ENCODE assay signal across 33 cellular contexts in genomic region chr9:92077868-92078267, GRCh38. TPM values are rescaled to one million over a fixed set of nuclear protein-coding genes. Genes with fewer than 3 reads are reported as not detected.
DNase-seq lines count a peak whose midpoint lies in the region; ATAC-seq, FAIRE-seq and TF ChIP-seq lines count a peak whose summit lies in the region.
"Had no signal": no experiment of that assay in that cellular context is flagged by ENCODE, and none has a peak within 500 bp of the region (broad histone marks: within the 10 kb centered on the region; RNA-seq: fewer than 3 reads in every experiment).

No MANE protein-coding gene starts in this region.

- no peak for TF ChIP-seq EP300 in K562 (IDR thresholded peaks at IDR 0.05; ENCODE audit: low read length)

- H3K27ac ChIP-seq in HEK293 (ENCODE audit: extremely low read depth, low read depth, low read length) (no peak overlapping the region), K562 (ENCODE audit: extremely low read depth, low read depth, low read length) (no peak overlapping the region)
- H3K27ac ChIP-seq: 22Rv1; A549; BLaER1; BLaER1 treated with 17β-estradiol and CSF1 and Interleukin-3, amounts not matched to agents 10 nM and 100 nM; C4-2B had no signal

- no peak for TF ChIP-seq POLR2A in K562 (conservative IDR thresholded peaks at IDR 0.05)

- no peak overlapping the region for H3K4me2 ChIP-seq in K562 (ENCODE audit: insufficient read depth, low read length)
- H3K4me2 ChIP-seq: A549; BLaER1; BLaER1 treated with 17β-estradiol and CSF1 and Interleukin-3, amounts not matched to agents 10 nM and 100 nM had no signal

- DNase-seq in K562 (ENCODE audit: extremely low read depth in 1 of 4, low spot score in 3 of 4) (no peak), left kidney (ENCODE audit: low read depth, low spot score) (peak; percentile 79), NCI-H524 treated with DMSO at 0.1 percent for 48 hours (lab: John Stamatoyannopoulos, UW) (no peak), cortex of kidney (lab: John Stamatoyannopoulos, UW) (no peak)
- no peak for DNase-seq in activated CD4-positive, alpha-beta T cell treated with anti-CD3 and anti-CD28 coated beads for 48 hours
- DNase-seq: 8988T; ACHN; AML-193; BE2C; C1 segment of cervical spinal cord; Caco-2; Calu3; CD4-positive, alpha-beta memory T cell; CD4-positive, alpha-beta T cell; CD4-positive, CD25-positive, alpha-beta regulatory T cell; CD8-positive, alpha-beta memory T cell; CD8-positive, alpha-beta T cell; COR-L47; DMS 273 treated with DMSO at 0.1 percent for 48 hours; DMS153; DMS53; DMS79; DMS79 treated with DMSO at 0.1 percent for 48 hours; DND-41; EL had no signal

- 88% methylated on average over 1 of the region's 1 CpG for WGBS in K562 (ENCODE audit: insufficient coverage, low coverage, missing lambda C conversion rate)

- peaks cover 0 to 63% of the 10 kb centered on the region in 2 experiments; a peak in 2 of 3 replicates for H3K36me3 ChIP-seq in HEK293 (ENCODE audit: control insufficient read depth in 2 of 2, insufficient read depth in 1 of 2, low read length in 2 of 2)
- peaks cover 67% of the 10 kb centered on the region; the same call in 2 of the 3 replicates for H3K36me3 ChIP-seq in K562 (ENCODE audit: control insufficient read depth, insufficient read depth, low read length)

- H3K9me1 ChIP-seq in K562 (ENCODE audit: control insufficient read depth, insufficient read depth, low read length): peaks cover 4% of the 10 kb centered on the region

- in situ Hi-C loops in K562 (cut with MboI): no loop called here

- H3K4me1 ChIP-seq in HEK293 (ENCODE audit: control insufficient read depth, insufficient read depth, low read length) (no peaks in the 10 kb centered on the region), K562 (replicated peaks in 1 of 2; ENCODE audit: control insufficient read depth in 2 of 2, insufficient read depth in 2 of 2, low read length in 2 of 2) (no peaks in the 10 kb centered on the region)
- H3K4me1 ChIP-seq: A549; BE2C; BLaER1; BLaER1 treated with 17β-estradiol and CSF1 and Interleukin-3, amounts not matched to agents 10 nM and 100 nM; Caco-2 had no signal

- H3K9me3 ChIP-seq in HEK293 (ENCODE audit: control insufficient read depth, insufficient read depth, low read depth, low read length) (no peaks in the 10 kb centered on the region), K562 (replicated peaks; ENCODE audit: control insufficient read depth, insufficient read depth, low read depth, low read length) (no peaks in the 10 kb centered on the region)
- H3K9me3 ChIP-seq: A549; BE2C; BLaER1; BLaER1 treated with 17β-estradiol and CSF1 and Interleukin-3, amounts not matched to agents 10 nM and 100 nM; Caco-2 had no signal

- ATAC-seq in K562: no peak
- ATAC-seq: A549; CD8-positive, alpha-beta T cell had no signal

- CTCF ChIA-PET in HEK293 (lab: Yijun Ruan, JAX) (no interaction called here), K562 (lab: Yijun Ruan, JAX; ENCODE audit: low intra/inter-chr PET ratio) (no interaction called here)

- no peak for TF ChIP-seq RAD21 in K562 (CRISPR knock-in tag; conservative IDR thresholded peaks at IDR 0.05 in 1 of 2, IDR thresholded peaks at IDR 0.05 in 1 of 2)

- TF ChIP-seq CTCF in HEK293 (tag by site-specific recombination; IDR thresholded peaks at IDR 0.05) (no peak), K562 (IDR thresholded peaks at IDR 0.05 in 2 of 3, conservative IDR thresholded peaks at IDR 0.05 in 1 of 3; ENCODE audit: insufficient read depth in 2 of 3, low read depth in 1 of 3, low read length in 3 of 3) (no peak)

- H3K27me3 ChIP-seq in K562 (ENCODE audit: control insufficient read depth in 2 of 2, insufficient read depth in 2 of 2, low read length in 2 of 2): no peaks in the 10 kb centered on the region
- H3K27me3 ChIP-seq: BE2C; BLaER1; BLaER1 treated with 17β-estradiol and CSF1 and Interleukin-3, amounts not matched to agents 10 nM and 100 nM had no signal

- H3K4me3 ChIP-seq in HEK293 (ENCODE audit: low read depth, low read length) (no peak overlapping the region), K562 (no peak overlapping the region)
- H3K4me3 ChIP-seq: A549; BLaER1; BLaER1 treated with 17β-estradiol and CSF1 and Interleukin-3, amounts not matched to agents 10 nM and 100 nM had no signal

- no peak overlapping the region for H3K9ac ChIP-seq in K562 (ENCODE audit: insufficient read depth in 1 of 2, low read depth in 2 of 2, low read length in 2 of 2)
- H3K9ac ChIP-seq: BLaER1; BLaER1 treated with 17β-estradiol and CSF1 and Interleukin-3, amounts not matched to agents 10 nM and 100 nM had no signal

- intact Hi-C loops in K562 (cut with micrococcal nuclease): no loop called here

- no peak overlapping the region for H2AFZ ChIP-seq in K562 (ENCODE audit: low read depth, low read length)

- POLR2A ChIA-PET in HEK293 (lab: Yijun Ruan, JAX) (interaction anchor here (1.3 kb wide), 1 partner anchor 22 kb away, joined by 3 read pairs; no protein-coding TSS in a partner anchor), K562 (lab: Yijun Ruan, JAX) (no interaction called here)

- no peaks in the 10 kb centered on the region for H4K20me1 ChIP-seq in K562 (replicated peaks; ENCODE audit: control insufficient read depth, insufficient read depth, low read length)
- H4K20me1 ChIP-seq: BLaER1 had no signal

- FAIRE-seq in K562 (lab: Jason Lieb, UNC): no peak
- FAIRE-seq: A204.1, A549, D721Med had no signal

- H3K79me2 ChIP-seq in K562 (ENCODE audit: control insufficient read depth, insufficient read depth, low read length): peaks cover 3% of the 10 kb centered on the region; the same call in 2 of the 3 replicates

- no TSS peak for BruUV-seq in K562 (replicated peaks; lab: Mats Ljungman, UMichigan)

TF ChIP-seq in HEK293, 187 proteins besides CTCF, POLR2A, EP300 and RAD21:
- no peak for TF ChIP-seq MYNN (tag by site-specific recombination; IDR thresholded peaks at IDR 0.05; ENCODE audit: borderline replicate concordance)
- peak; percentile 76 for TF ChIP-seq EGR2 (tag by site-specific recombination; IDR thresholded peaks at IDR 0.05; ENCODE audit: low read depth)

TF ChIP-seq in K562, 482 proteins besides CTCF, POLR2A, EP300 and RAD21:
- TF ChIP-seq MAFG (tag; conservative IDR thresholded peaks at IDR 0.05) (0 out of 2 replicates have a peak, but pooled peaks have one; percentile 14), ZBTB2 (IDR thresholded peaks at IDR 0.05) (no peak), C11orf30 (IDR thresholded peaks at IDR 0.05; ENCODE audit: low read depth) (peak; percentile 50), ZNF316 (IDR thresholded peaks at IDR 0.05) (peak; percentile 54), CXXC5 (CRISPR knock-in tag; IDR thresholded peaks at IDR 0.05) (no peak)

RNA-seq across cellular contexts. Expression of gene SPTLC1, which starts 37.3 kb away (rescaled TPM):
- 120 and 200 TPM in 2 replicates for total RNA-seq in K562 (2011; cell fraction: chromatin; rRNA removed; ENCODE audit: low replicate concordance)
- total RNA-seq in K562 (2011; cell fraction: nucleolus; rRNA removed): 104 and 129 TPM in 2 replicates
- total RNA-seq in K562 (2011; cell fraction: nucleoplasm; rRNA removed): 165 and 206 TPM in 2 replicates
- 65.1 and 70.3 TPM in 2 replicates for total RNA-seq in K562 (2014; rRNA removed)
- total RNA-seq in K562 (2014; rRNA removed; fragmentation: Illumina TruSeq; extraction: Trizol): 84.5 and 90.3 TPM in 2 replicates
- total RNA-seq in K562 (2015; rRNA removed; fragmentation: Illumina TruSeq; extraction: Trizol): 76.6 and 84.5 TPM in 2 replicates
- 58.8 and 67.0 TPM in 2 replicates for total RNA-seq in K562 (2021)
- 78.2 and 95.3 TPM in 2 replicates for polyA plus RNA-seq in K562 (2011; rRNA removed)
- 27.4 and 46.9 TPM in 2 replicates for polyA plus RNA-seq in K562 (2011; cell fraction: cytosol; rRNA removed)
- polyA plus RNA-seq in K562 (2011; cell fraction: nucleus; rRNA removed): 50.9 and 73.1 TPM in 2 replicates
- 47.0 and 52.8 TPM in 2 replicates for polyA plus RNA-seq in K562 (2012)
- polyA plus RNA-seq in K562 (2014; fragmentation: Illumina TruSeq; extraction: Trizol): 77.9 and 101 TPM in 2 replicates
- 100 to 1,000 TPM; 109 to 125 TPM for polyA plus RNA-seq in K562 (2014; fragmentation: Nextera tagmentation; extraction: Ambion mirVana)
- polyA plus RNA-seq in K562 (2014; rRNA removed): 77.9 and 83.2 TPM in 2 replicates
- polyA minus RNA-seq in K562 (2011; rRNA and poly(A)+ RNA removed): 97.3 and 98.2 TPM in 2 replicates
- polyA minus RNA-seq in K562 (2011; cell fraction: cytosol; rRNA and poly(A)+ RNA removed): 26.3 and 33.3 TPM in 2 replicates
- 35.7 and 55.5 TPM in 2 replicates for polyA minus RNA-seq in K562 (2011; cell fraction: nucleus; rRNA and poly(A)+ RNA removed)
